11 cellular contexts compared by ENCODE assay signal in genomic region chr16:11202260-11203091, GRCh38. TPM values are rescaled to one million over a fixed set of nuclear protein-coding genes. Genes with fewer than 3 reads are reported as not detected.
DNase-seq lines count a peak whose midpoint lies in the region; ATAC-seq, FAIRE-seq and TF ChIP-seq lines count a peak whose summit lies in the region.
"Had no signal": no experiment of that assay in that cellular context is flagged by ENCODE, and none has a peak within 500 bp of the region (broad histone marks: within the 10 kb centered on the region; RNA-seq: fewer than 3 reads in every experiment).

No MANE protein-coding gene starts in this region.

- no TSS peak for BruUV-seq in HepG2 (replicated peaks; lab: Mats Ljungman, UMichigan)

- DNase-seq in HepG2 (ENCODE audit: low spot score) (no peak), right lobe of liver (no peak), HL-60 (ENCODE audit: low read depth in 1 of 2, low spot score in 1 of 2) (no peak), dermis blood vessel endothelial cell (no peak)
- DNase-seq in effector memory CD8-positive, alpha-beta T cell = no peak
- no peak for DNase-seq in NK-92 treated with Interleukin-12 subunit alpha and Interleukin-12 subunit beta, amount 100 ng/mL, for 24 hours (lab: John Stamatoyannopoulos, UW)
- DNase-seq: stimulated activated CD8-positive, alpha-beta memory T cell treated with anti-CD3 and anti-CD28 coated beads, Interleukin-4, amount 100 ng/mL, for 48 hours had no signal

- H3K4me1 ChIP-seq in HepG2 (ENCODE audit: insufficient read depth, low read length) = peaks cover 57% of the 10 kb centered on the region
- peaks cover 0 to 32% (median 11%) of the 10 kb centered on the region in 4 donors for H3K4me1 ChIP-seq in right lobe of liver

- no peaks in the 10 kb centered on the region for H3K9me3 Mint-ChIP-seq in effector memory CD8-positive, alpha-beta T cell

- H3K4me2 ChIP-seq in HepG2 (ENCODE audit: low read depth, low read length) = peak overlapping the region; percentile 38

- no peak overlapping the region for H3K4me3 Mint-ChIP-seq in effector memory CD8-positive, alpha-beta T cell

- no peak for FAIRE-seq in HepG2 (lab: Jason Lieb, UNC)

- H4K20me1 ChIP-seq in HepG2 (ENCODE audit: insufficient read depth, low read length) = no peaks in the 10 kb centered on the region

- CTCF ChIA-PET in HepG2 (lab: Yijun Ruan, JAX; ENCODE audit: low intra/inter-chr PET ratio, low total read pairs) = no interaction called here

- H3K4me3 ChIP-seq in HepG2 (replicated peaks in 1 of 3; ENCODE audit: insufficient read depth in 1 of 3, low read depth in 2 of 3, low read length in 3 of 3) (peak overlapping the region in 1 of 3 experiments; percentile 26; a peak in 1 of 6 replicates), right lobe of liver (no peak overlapping the region), HL-60 (replicated peaks; ENCODE audit: insufficient read depth, low read length) (no peak overlapping the region)
- H3K4me3 ChIP-seq: esophagus muscularis mucosa had no signal

- no peak for TF ChIP-seq RAD21 in HepG2 (CRISPR knock-in tag; IDR thresholded peaks at IDR 0.05)

- peak; percentile 6; the same call in 2 of the 3 replicates for ATAC-seq in HepG2
- ATAC-seq in right lobe of liver = no peak
- ATAC-seq in effector memory CD8-positive, alpha-beta T cell (replicated peaks) = no peak
- no peak for ATAC-seq in GM18870 (IDR thresholded peaks at IDR 0.05; ENCODE audit: unreplicated experiment)
- ATAC-seq in GM19455 (IDR thresholded peaks at IDR 0.05; ENCODE audit: unreplicated experiment) = no peak

- H3K9ac ChIP-seq in HepG2 (ENCODE audit: insufficient read depth, low read depth, low read length) = no peak overlapping the region

- H3K27me3 Mint-ChIP-seq in effector memory CD8-positive, alpha-beta T cell = peaks cover 10 to 36% of the 10 kb centered on the region in 2 donors

- peaks cover 10 to 20% of the 10 kb centered on the region in 2 donors for H3K4me1 Mint-ChIP-seq in effector memory CD8-positive, alpha-beta T cell (ENCODE audit: low read depth in 2 of 2)

- H3K36me3 ChIP-seq in HepG2 (replicated peaks in 1 of 2; ENCODE audit: control insufficient read depth in 1 of 2, insufficient read depth in 2 of 2, low read length in 2 of 2) = no peaks in the 10 kb centered on the region
- no peaks in the 10 kb centered on the region for H3K36me3 ChIP-seq in right lobe of liver
- H3K36me3 ChIP-seq: esophagus muscularis mucosa had no signal

- intact Hi-C loops in HepG2 (cut with micrococcal nuclease; ENCODE audit: unreplicated experiment) (no loop called here), right lobe of liver (cut with DNase I) (loop anchor here in 1 of 2 donors (10.0 kb wide), 1 partner anchor 52 kb away; the partner anchor contains the start of gene SOCS1)

- in situ Hi-C loops in HepG2 (cut with HindIII; ENCODE audit: extremely low pct_ligation_motif_present, low pct_unique_long_range_greater_than_20kb) = no loop called here

- H3K27ac ChIP-seq in HepG2 (ENCODE audit: extremely low read length, insufficient read depth, low read length) (no peak overlapping the region), right lobe of liver (no peak overlapping the region), HL-60 (replicated peaks) (peak overlapping the region; percentile 65)
- H3K27ac ChIP-seq: esophagus muscularis mucosa had no signal

- H3K27me3 ChIP-seq in HepG2 (ENCODE audit: control insufficient read depth in 1 of 2, insufficient read depth in 2 of 2, low read length in 2 of 2) (peaks cover 9 to 61% of the 10 kb centered on the region in 2 experiments), right lobe of liver (no peaks in the 10 kb centered on the region), HL-60 (ENCODE audit: insufficient read depth, poor library complexity, severe bottlenecking) (no peaks in the 10 kb centered on the region)
- H3K27me3 ChIP-seq: esophagus muscularis mucosa had no signal

- no peaks in the 10 kb centered on the region for H3K79me2 ChIP-seq in HepG2 (ENCODE audit: insufficient read depth, low read length)

- no peak overlapping the region for H2AFZ ChIP-seq in HepG2 (ENCODE audit: low read length)

- WGBS in HepG2 (ENCODE audit: low lambda C conversion rate) = 2% methylated on average over 12 of the region's 13 CpGs
- 44% methylated on average over 10 of the region's 13 CpGs for WGBS in right lobe of liver (ENCODE audit: insufficient coverage, low coverage, low lambda C conversion rate, missing lambda C conversion rate)

- POLR2A ChIA-PET in HepG2 (lab: Yijun Ruan, JAX) = interaction anchor here (1.6 kb wide), 1 partner anchor 50 kb away, joined by 3 read pairs; no protein-coding TSS in a partner anchor

- TF ChIP-seq EP300 in HepG2 (IDR thresholded peaks at IDR 0.05; ENCODE audit: low read depth in 2 of 2, low read length in 2 of 2) (no peak), HepG2 (CRISPR knock-in tag; IDR thresholded peaks at IDR 0.05; ENCODE audit: borderline replicate concordance) (no peak)

- TF ChIP-seq POLR2A in HepG2 (IDR thresholded peaks at IDR 0.05; ENCODE audit: insufficient read depth in 1 of 2, low read depth in 2 of 2, low read length in 2 of 2) (no peak), right lobe of liver (IDR thresholded peaks at IDR 0.05) (no peak)

- peak overlapping the region; percentile 35 to 65 for H3K27ac Mint-ChIP-seq in effector memory CD8-positive, alpha-beta T cell

- no peak for TF ChIP-seq CTCF in HepG2 (CRISPR knock-in tag; IDR thresholded peaks at IDR 0.05)
- TF ChIP-seq CTCF in right lobe of liver (IDR thresholded peaks at IDR 0.05) = no peak
- no peak for TF ChIP-seq CTCF in HL-60 (IDR thresholded peaks at IDR 0.05; ENCODE audit: insufficient read depth, low read length)

- no peaks in the 10 kb centered on the region for H3K36me3 Mint-ChIP-seq in effector memory CD8-positive, alpha-beta T cell (ENCODE audit: insufficient read depth)

- H3K9me3 ChIP-seq in HepG2 (ENCODE audit: low read length) (peaks cover 2% of the 10 kb centered on the region), right lobe of liver (no peaks in the 10 kb centered on the region)

TF ChIP-seq in HepG2, 621 proteins besides CTCF, POLR2A, EP300 and RAD21:
- TF ChIP-seq ZNF720 (CRISPR knock-in tag; IDR thresholded peaks at IDR 0.05) (no peak), HNF1B (CRISPR knock-in tag; IDR thresholded peaks at IDR 0.05) (0 out of 2 replicates have a peak, but pooled peaks have one; percentile 14), XRCC5 (optimal IDR thresholded peaks at IDR 0.05; ENCODE audit: low read length) (peak; percentile 21)

RNA-seq across cellular contexts. Expression of gene SOCS1, which starts 53.5 kb away (rescaled TPM):
- total RNA-seq in HepG2 (2016; rRNA removed; fragmentation: Illumina TruSeq; extraction: Trizol) = 3.3 and 5.3 TPM in 2 replicates
- 5.4 and 8.1 TPM in 2 replicates for total RNA-seq in HepG2 (2016; cell fraction: cytosol; rRNA removed; fragmentation: Illumina TruSeq; extraction: Trizol; ENCODE audit: low read depth)
- 2.8 and 4.2 TPM in 2 replicates for total RNA-seq in HepG2 (2016; cell fraction: insoluble cytoplasmic fraction; rRNA removed; fragmentation: Illumina TruSeq; extraction: Trizol)
- 9.1 and 10.9 TPM in 2 replicates for total RNA-seq in HepG2 (2016; cell fraction: membrane; rRNA removed; fragmentation: Illumina TruSeq; extraction: Trizol)
- 5.6 and 5.7 TPM in 2 replicates for total RNA-seq in HepG2 (2016; cell fraction: nucleus; rRNA removed; fragmentation: Illumina TruSeq; extraction: Trizol)
- polyA plus RNA-seq in HepG2 (2011; rRNA removed) = 6.3 and 9.4 TPM in 2 replicates
- 5.3 and 8.4 TPM in 2 replicates for polyA plus RNA-seq in HepG2 (2011; cell fraction: cytosol; rRNA removed)
- polyA plus RNA-seq in HepG2 (2011; cell fraction: nucleus; rRNA removed) = 30.3 and 31.6 TPM in 2 replicates
- polyA plus RNA-seq in HepG2 (2012) = 6.5 and 7.4 TPM in 2 replicates
- polyA plus RNA-seq in HepG2 (2016; cell fraction: cytosol; fragmentation: Illumina TruSeq; extraction: Trizol; ENCODE audit: low read depth) = 5.5 and 7.8 TPM in 2 replicates
- polyA plus RNA-seq in HepG2 (2016; cell fraction: insoluble cytoplasmic fraction; fragmentation: Illumina TruSeq; extraction: Trizol; ENCODE audit: low read depth) = 5.2 and 6.3 TPM in 2 replicates
- 7.1 and 9.9 TPM in 2 replicates for polyA plus RNA-seq in HepG2 (2016; cell fraction: membrane; fragmentation: Illumina TruSeq; extraction: Trizol; ENCODE audit: low read depth)
- 8.1 and 8.6 TPM in 2 replicates for polyA plus RNA-seq in HepG2 (2016; cell fraction: nucleus; fragmentation: Illumina TruSeq; extraction: Trizol; ENCODE audit: insufficient read depth, low read depth)
- 3.9 and 31.0 TPM in 2 replicates for polyA minus RNA-seq in HepG2 (2011; rRNA and poly(A)+ RNA removed; ENCODE audit: low replicate concordance)
- polyA minus RNA-seq in HepG2 (2011; cell fraction: cytosol; rRNA and poly(A)+ RNA removed) = 12.0 and 14.0 TPM in 2 replicates
- polyA minus RNA-seq in HepG2 (2011; cell fraction: nucleus; rRNA and poly(A)+ RNA removed) = 44.8 and 46.1 TPM in 2 replicates
- 10 to 100 TPM in 3 of 6 experiments, 1 to 10 TPM in 2, under 1 TPM in 1; 0.88 to 26.6 (median 10.9) TPM for total RNA-seq in right lobe of liver
- total RNA-seq in dermis blood vessel endothelial cell = 0.23 and 0.68 TPM in 2 replicates
- polyA plus RNA-seq: neural cell had no signal
